17 cellular contexts compared by ENCODE assay signal in genomic region chr3:108555966-108556581, GRCh38. TPM values are rescaled to one million over a fixed set of nuclear protein-coding genes. Genes with fewer than 3 reads are reported as not detected.
"Had no signal": no experiment of that assay in that cellular context is flagged by ENCODE, and none has a peak within 500 bp of the region (broad histone marks: within the 10 kb centered on the region; RNA-seq: fewer than 3 reads in every experiment).

No MANE protein-coding gene starts in this region.

- H3K27ac ChIP-seq: ascending aorta, gastroesophageal sphincter, left lung, vagina had no signal

- H3K27me3 ChIP-seq: ascending aorta, gastroesophageal sphincter, left lung, thyroid gland, vagina had no signal

- H3K9me3 ChIP-seq: ascending aorta, gastroesophageal sphincter, left lung, thyroid gland, vagina had no signal

- H3K27ac Mint-ChIP-seq: activated CD4-positive, alpha-beta memory T cell treated with anti-CD3 and anti-CD28 coated beads for 36 hours; activated CD8-positive, alpha-beta memory T cell treated with anti-CD3 and anti-CD28 coated beads, Interleukin-2, amount 10 ng/mL, durations not matched to agents 7 days and 5 days; activated T-helper 2 cell treated with anti-CD3 and anti-CD28 coated beads, Interferon-gamma antibody, Interleukin-2, Interleukin-4, amounts not matched to agents 10 μg/mL and 5 μg/mL and 100 μg/mL, durations not matched to agents 14 hours and 24 hours and 36 hours; natural killer cell; T-cell had no signal

- H3K36me3 ChIP-seq: ascending aorta, thyroid gland, vagina had no signal

- H3K4me3 Mint-ChIP-seq: activated CD4-positive, alpha-beta memory T cell treated with anti-CD3 and anti-CD28 coated beads for 36 hours; activated CD8-positive, alpha-beta memory T cell treated with anti-CD3 and anti-CD28 coated beads, Interleukin-2, amount 10 ng/mL, durations not matched to agents 7 days and 5 days; activated naive CD4-positive, alpha-beta T cell treated with anti-CD3 and anti-CD28 coated beads, Interleukin-2, amount 10 ng/mL, durations not matched to agents 7 days and 5 days; natural killer cell; stimulated activated naive B cell treated with anti-CD40 and anti-IgM and Interleukin-4, amounts not matched to agents 10 μg/mL and 1 μg/mL and 100 μg/mL, for 72 hours; T-cell had no signal

- H3K4me1 Mint-ChIP-seq: activated naive CD4-positive, alpha-beta T cell treated with anti-CD3 and anti-CD28 coated beads, Interleukin-2, amount 10 ng/mL, durations not matched to agents 7 days and 5 days; natural killer cell had no signal

- H3K9me3 Mint-ChIP-seq: activated CD4-positive, alpha-beta memory T cell treated with anti-CD3 and anti-CD28 coated beads for 36 hours; activated naive CD4-positive, alpha-beta T cell treated with anti-CD3 and anti-CD28 coated beads, Interleukin-2, amount 10 ng/mL, durations not matched to agents 7 days and 5 days; activated T-helper 2 cell treated with anti-CD3 and anti-CD28 coated beads, Interferon-gamma antibody, Interleukin-2, Interleukin-4, amounts not matched to agents 10 μg/mL and 5 μg/mL and 100 μg/mL, durations not matched to agents 14 hours and 24 hours and 36 hours; natural killer cell; stimulated activated naive B cell treated with anti-CD40 and anti-IgM and Interleukin-4, amounts not matched to agents 10 μg/mL and 1 μg/mL and 100 μg/mL, for 72 hours; T-cell had no signal

- H3K4me3 ChIP-seq: ascending aorta, gastroesophageal sphincter, left lung, thyroid gland, vagina had no signal

- H3K27me3 Mint-ChIP-seq: activated CD4-positive, alpha-beta memory T cell treated with anti-CD3 and anti-CD28 coated beads for 36 hours; activated CD8-positive, alpha-beta memory T cell treated with anti-CD3 and anti-CD28 coated beads, Interleukin-2, amount 10 ng/mL, durations not matched to agents 7 days and 5 days; activated naive CD4-positive, alpha-beta T cell treated with anti-CD3 and anti-CD28 coated beads, Interleukin-2, amount 10 ng/mL, durations not matched to agents 7 days and 5 days; stimulated activated naive B cell treated with anti-CD40 and anti-IgM and Interleukin-4, amounts not matched to agents 10 μg/mL and 1 μg/mL and 100 μg/mL, for 72 hours; T-cell had no signal

- ATAC-seq: activated CD8-positive, alpha-beta memory T cell treated with anti-CD3 and anti-CD28 coated beads, Interleukin-2, amount 10 ng/mL, durations not matched to agents 7 days and 5 days; gastroesophageal sphincter; natural killer cell; stimulated activated naive B cell treated with anti-CD40 and anti-IgM and Interleukin-4, amounts not matched to agents 10 μg/mL and 1 μg/mL and 100 μg/mL, for 72 hours; T-cell had no signal

- DNase-seq: activated CD4-positive, alpha-beta memory T cell treated with anti-CD3 and anti-CD28 coated beads for 36 hours; activated CD8-positive, alpha-beta memory T cell treated with anti-CD3 and anti-CD28 coated beads, Interleukin-2, amount 10 ng/mL, durations not matched to agents 7 days and 5 days; activated naive CD4-positive, alpha-beta T cell treated with anti-CD3 and anti-CD28 coated beads, Interleukin-2, amount 10 ng/mL, durations not matched to agents 7 days and 5 days; activated T-cell treated with anti-CD3 and anti-CD28 coated beads, Interleukin-2, amount 50 U/mL, for 1 hour; left lung; natural killer cell; nucleus accumbens; posterior cingulate gyrus; stimulated activated CD4-positive, alpha-beta T cell treated with anti-CD3 and anti-CD28 coated beads, Interleukin-2, amount 100 ng/mL, for 48 hours; stimulated activated naive B cell treated with anti-CD40 and anti-IgM and Interleukin-4, amounts not matched to agents 10 μg/mL and 1 μg/mL and 100 μg/mL, for 72 hours; T-cell; T-helper 9 cell; thyroid gland had no signal

- H3K36me3 Mint-ChIP-seq: natural killer cell had no signal

- H3K4me1 ChIP-seq: ascending aorta, left lung, vagina had no signal

RNA-seq across cellular contexts. Expression of gene CIP2A, which starts 33.2 kb away (rescaled TPM):
- total RNA-seq: ascending aorta had no signal

RNA-seq across cellular contexts. Expression of gene MYH15, which starts 45.7 kb away (rescaled TPM):
- total RNA-seq: ascending aorta, vagina had no signal
